ENCODE assay signal across 17 cellular contexts in the genomic region with DNA sequence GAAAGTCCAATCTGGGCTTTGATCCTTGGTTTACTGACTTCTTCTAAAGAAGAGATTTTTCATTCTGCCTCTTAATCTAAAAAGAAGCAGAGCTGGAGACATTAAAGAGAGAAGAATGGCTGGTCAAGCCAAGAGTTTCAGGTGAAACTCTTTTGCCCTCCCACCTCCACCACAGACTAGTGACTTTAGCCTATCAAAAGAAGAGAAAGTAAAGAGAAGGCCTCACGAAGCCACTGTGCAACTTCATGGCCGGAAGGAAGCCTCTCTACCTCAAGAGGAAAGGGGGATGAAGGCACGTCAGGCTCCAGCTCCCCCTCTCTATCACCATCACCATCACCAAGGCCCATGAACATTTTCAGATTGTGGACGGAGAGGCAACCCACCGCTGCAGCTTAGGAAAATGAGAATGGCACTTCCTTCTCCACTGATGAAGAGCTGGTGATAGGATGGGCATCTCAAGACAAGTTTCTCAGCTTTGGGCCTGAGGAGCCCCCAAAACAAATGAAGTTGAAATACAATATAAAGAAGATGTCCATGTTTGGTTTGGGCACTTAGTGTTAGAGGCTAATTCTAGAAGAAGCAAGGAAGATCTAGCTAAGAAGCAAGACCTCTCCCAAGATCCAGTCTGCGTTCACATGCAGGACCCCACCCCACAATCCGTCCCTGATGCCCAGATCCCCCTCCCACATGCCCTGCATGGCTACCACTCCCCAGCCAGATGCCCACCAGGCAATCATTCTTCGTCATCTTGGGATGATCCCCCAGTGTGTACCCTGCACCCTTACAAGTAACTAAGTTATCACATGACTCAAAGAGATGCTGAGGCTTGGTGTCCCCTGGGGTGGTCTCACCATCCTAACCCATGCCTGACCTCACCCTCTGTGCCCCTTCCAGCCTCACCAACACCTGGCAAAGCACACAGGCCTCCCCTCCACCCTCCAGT. TPM values are rescaled to one million over a fixed set of nuclear protein-coding genes. Genes with fewer than 3 reads are reported as not detected.
A peak's percentile ranks its signal among the peaks of the same experiment; 100 is the strongest.
DNase-seq lines count a peak whose midpoint lies in the region; ATAC-seq and TF ChIP-seq lines count a peak whose summit lies in the region.
"Had no signal": no experiment of that assay in that cellular context is flagged by ENCODE, and none has a peak within 500 bp of the region (broad histone marks: within the 10 kb centered on the region; RNA-seq: fewer than 3 reads in every experiment).

No MANE protein-coding gene starts in this region.

- peaks cover 0 to 13% (median 2%) of the 10 kb centered on the region in 6 donors for H3K36me3 ChIP-seq in spleen
- H3K36me3 ChIP-seq: BLaER1 treated with 17β-estradiol and CSF1 and Interleukin-3, amounts not matched to agents 10 nM and 100 nM had no signal

- 81 to 93% (median 88%) methylated on average over 8 of the region's 8 CpGs for WGBS in spleen, 5 donors

- H3K27ac ChIP-seq in spleen = no peak overlapping the region
- H3K27ac ChIP-seq: 22Rv1; BLaER1 treated with 17β-estradiol and CSF1 and Interleukin-3, amounts not matched to agents 10 nM and 100 nM had no signal

- no peak overlapping the region for H3K4me3 Mint-ChIP-seq in T-helper 1 cell treated with Interleukin-12 subunit alpha and Interleukin-12 subunit beta and Interleukin-4 antibody, amounts not matched to agents 30 μg/mL and 1 μg/mL, for 36 hours
- no peak overlapping the region for H3K4me3 Mint-ChIP-seq in activated naive CD8-positive, alpha-beta T cell treated with anti-CD3 and anti-CD28 coated beads, Interleukin-2, amount 10 ng/mL, durations not matched to agents 7 days and 5 days
- H3K4me3 Mint-ChIP-seq in activated naive CD8-positive, alpha-beta T cell treated with anti-CD3 and anti-CD28 coated beads for 36 hours = no peak overlapping the region
- no peak overlapping the region for H3K4me3 Mint-ChIP-seq in chondrocyte (ENCODE audit: unreplicated experiment)

- no peaks in the 10 kb centered on the region for H3K9me3 Mint-ChIP-seq in T-helper 1 cell treated with Interleukin-12 subunit alpha and Interleukin-12 subunit beta and Interleukin-4 antibody, amounts not matched to agents 30 μg/mL and 1 μg/mL, for 36 hours
- H3K9me3 Mint-ChIP-seq in activated naive CD8-positive, alpha-beta T cell treated with anti-CD3 and anti-CD28 coated beads, Interleukin-2, amount 10 ng/mL, durations not matched to agents 7 days and 5 days = no peaks in the 10 kb centered on the region
- H3K9me3 Mint-ChIP-seq in activated naive CD8-positive, alpha-beta T cell treated with anti-CD3 and anti-CD28 coated beads for 36 hours = no peaks in the 10 kb centered on the region
- H3K9me3 Mint-ChIP-seq in chondrocyte (ENCODE audit: low read depth) = no peaks in the 10 kb centered on the region

- intact Hi-C loops in spleen (cut with DNase I; ENCODE audit: low total_unique reads) = no loop called here

- ATAC-seq in activated naive CD8-positive, alpha-beta T cell treated with anti-CD3 and anti-CD28 coated beads, Interleukin-2, amount 10 ng/mL, durations not matched to agents 7 days and 5 days (ENCODE audit: low read depth) = no peak
- ATAC-seq in GM19455 (IDR thresholded peaks at IDR 0.05; ENCODE audit: unreplicated experiment) (no peak), GM19452 (IDR thresholded peaks at IDR 0.05; ENCODE audit: unreplicated experiment) (no peak)

- no peak overlapping the region for H3K4me3 ChIP-seq in spleen
- H3K4me3 ChIP-seq: BLaER1 treated with 17β-estradiol and CSF1 and Interleukin-3, amounts not matched to agents 10 nM and 100 nM had no signal

- H3K4me1 ChIP-seq in spleen = no peaks in the 10 kb centered on the region

- no peaks in the 10 kb centered on the region for H3K27me3 ChIP-seq in spleen (replicated peaks in 1 of 7)
- H3K27me3 ChIP-seq: BLaER1 treated with 17β-estradiol and CSF1 and Interleukin-3, amounts not matched to agents 10 nM and 100 nM had no signal

- peaks cover 5% of the 10 kb centered on the region for H3K4me1 Mint-ChIP-seq in T-helper 1 cell treated with Interleukin-12 subunit alpha and Interleukin-12 subunit beta and Interleukin-4 antibody, amounts not matched to agents 30 μg/mL and 1 μg/mL, for 36 hours (ENCODE audit: low read depth)
- peaks cover 4% of the 10 kb centered on the region for H3K4me1 Mint-ChIP-seq in activated naive CD8-positive, alpha-beta T cell treated with anti-CD3 and anti-CD28 coated beads, Interleukin-2, amount 10 ng/mL, durations not matched to agents 7 days and 5 days
- H3K4me1 Mint-ChIP-seq in activated naive CD8-positive, alpha-beta T cell treated with anti-CD3 and anti-CD28 coated beads for 36 hours = no peaks in the 10 kb centered on the region
- H3K4me1 Mint-ChIP-seq in chondrocyte (ENCODE audit: low read depth) = no peaks in the 10 kb centered on the region

- no peaks in the 10 kb centered on the region for H3K27me3 Mint-ChIP-seq in T-helper 1 cell treated with Interleukin-12 subunit alpha and Interleukin-12 subunit beta and Interleukin-4 antibody, amounts not matched to agents 30 μg/mL and 1 μg/mL, for 36 hours (ENCODE audit: low read depth)
- H3K27me3 Mint-ChIP-seq in activated naive CD8-positive, alpha-beta T cell treated with anti-CD3 and anti-CD28 coated beads, Interleukin-2, amount 10 ng/mL, durations not matched to agents 7 days and 5 days = no peaks in the 10 kb centered on the region
- no peaks in the 10 kb centered on the region for H3K27me3 Mint-ChIP-seq in activated naive CD8-positive, alpha-beta T cell treated with anti-CD3 and anti-CD28 coated beads for 36 hours
- H3K27me3 Mint-ChIP-seq in chondrocyte (ENCODE audit: low read depth) = no peaks in the 10 kb centered on the region

- no peak for TF ChIP-seq POLR2A in spleen (IDR thresholded peaks at IDR 0.05)

- no peak for DNase-seq in T-helper 1 cell
- DNase-seq in activated naive CD8-positive, alpha-beta T cell treated with anti-CD3 and anti-CD28 coated beads, Interleukin-2, amount 10 ng/mL, durations not matched to agents 7 days and 5 days = peak; percentile 15
- no peak for DNase-seq in activated naive CD8-positive, alpha-beta T cell treated with anti-CD3 and anti-CD28 coated beads for 36 hours
- peak; percentile 33 for DNase-seq in chondrocyte (ENCODE audit: low spot score)
- peak; percentile 36 for DNase-seq in spleen
- DNase-seq: COR-L47, DMS153, NCI-H146, NCI-H2081 treated with DMSO at 0.1 percent for 48 hours, NCI-H526 had no signal

- H3K36me3 Mint-ChIP-seq in T-helper 1 cell treated with Interleukin-12 subunit alpha and Interleukin-12 subunit beta and Interleukin-4 antibody, amounts not matched to agents 30 μg/mL and 1 μg/mL, for 36 hours (ENCODE audit: low read depth) = peaks cover 25% of the 10 kb centered on the region
- peaks cover 17% of the 10 kb centered on the region for H3K36me3 Mint-ChIP-seq in activated naive CD8-positive, alpha-beta T cell treated with anti-CD3 and anti-CD28 coated beads, Interleukin-2, amount 10 ng/mL, durations not matched to agents 7 days and 5 days
- H3K36me3 Mint-ChIP-seq in activated naive CD8-positive, alpha-beta T cell treated with anti-CD3 and anti-CD28 coated beads for 36 hours = peaks cover 3% of the 10 kb centered on the region
- peaks cover 5% of the 10 kb centered on the region for H3K36me3 Mint-ChIP-seq in chondrocyte (ENCODE audit: low read depth)

- TF ChIP-seq CTCF in chondrocyte (IDR thresholded peaks at IDR 0.05) (no peak), spleen (IDR thresholded peaks at IDR 0.05 in 8 of 11, conservative IDR thresholded peaks at IDR 0.05 in 3 of 11) (no peak)

- no peaks in the 10 kb centered on the region for H3K9me3 ChIP-seq in spleen

- peak overlapping the region; percentile 18 for H3K27ac Mint-ChIP-seq in T-helper 1 cell treated with Interleukin-12 subunit alpha and Interleukin-12 subunit beta and Interleukin-4 antibody, amounts not matched to agents 30 μg/mL and 1 μg/mL, for 36 hours
- H3K27ac Mint-ChIP-seq in activated naive CD8-positive, alpha-beta T cell treated with anti-CD3 and anti-CD28 coated beads, Interleukin-2, amount 10 ng/mL, durations not matched to agents 7 days and 5 days = peak overlapping the region; percentile 42
- H3K27ac Mint-ChIP-seq in activated naive CD8-positive, alpha-beta T cell treated with anti-CD3 and anti-CD28 coated beads for 36 hours = no peak overlapping the region
- no peak overlapping the region for H3K27ac Mint-ChIP-seq in chondrocyte (ENCODE audit: unreplicated experiment)

- POLR2A ChIA-PET in activated naive CD8-positive, alpha-beta T cell treated with anti-CD3 and anti-CD28 coated beads, Interleukin-2, amount 10 ng/mL, durations not matched to agents 7 days and 5 days (lab: Charles Lee) = no interaction called here

RNA-seq across cellular contexts. Expression of a gene that starts 52.6 kb away (rescaled TPM):
- 10 to 100 TPM; 91.8 to 99.7 TPM for total RNA-seq in activated naive CD8-positive, alpha-beta T cell treated with anti-CD3 and anti-CD28 coated beads, Interleukin-2, amount 10 ng/mL, durations not matched to agents 7 days and 5 days
- total RNA-seq in activated naive CD8-positive, alpha-beta T cell treated with anti-CD3 and anti-CD28 coated beads for 36 hours = 10 to 100 TPM; 36.0 to 46.5 TPM
- total RNA-seq in chondrocyte (8.4 to 18.3 TPM (median 9.3 TPM) in 3 replicates), spleen (10 to 100 TPM in 1 of 7 donors, 1 to 10 TPM in 6; 2.4 to 11.2 (median 6.6) TPM)
- 1 to 10 TPM in 2 of 3 donors, under 1 TPM in 1; 0.50 to 2.6 (median 1.6) TPM for polyA plus RNA-seq in spleen

RNA-seq across cellular contexts. Expression of a gene that starts 58.8 kb away (rescaled TPM):
- not detected for total RNA-seq in activated naive CD8-positive, alpha-beta T cell treated with anti-CD3 and anti-CD28 coated beads, Interleukin-2, amount 10 ng/mL, durations not matched to agents 7 days and 5 days
- not detected for total RNA-seq in activated naive CD8-positive, alpha-beta T cell treated with anti-CD3 and anti-CD28 coated beads for 36 hours
- total RNA-seq in chondrocyte (not detected in 3 replicates), spleen (not detected)
- under 1 TPM in 1 of 3 donors, not detected in 2; 0.15 TPM for polyA plus RNA-seq in spleen
- total RNA-seq: H1, OCI-LY7 had no signal
- polyA plus RNA-seq: H1 had no signal

Comparison
In these comparisons a context has a peak if more than half of its experiments do, and no peak if none do; other contexts are left out.
1. H3K27ac Mint-ChIP-seq: peak in T-helper 1 cell treated with Interleukin-12 subunit alpha and Interleukin-12 subunit beta and Interleukin-4 antibody, amounts not matched to agents 30 μg/mL and 1 μg/mL, for 36 hours (single experiment) and activated naive CD8-positive, alpha-beta T cell treated with anti-CD3 and anti-CD28 coated beads, Interleukin-2, amount 10 ng/mL, durations not matched to agents 7 days and 5 days (single experiment); none in activated naive CD8-positive, alpha-beta T cell treated with anti-CD3 and anti-CD28 coated beads for 36 hours (single experiment) and chondrocyte (single experiment).
2. DNase-seq: peak in activated naive CD8-positive, alpha-beta T cell treated with anti-CD3 and anti-CD28 coated beads, Interleukin-2, amount 10 ng/mL, durations not matched to agents 7 days and 5 days (single experiment), chondrocyte (single experiment) and spleen (single experiment); none in T-helper 1 cell (0 of 5) and activated naive CD8-positive, alpha-beta T cell treated with anti-CD3 and anti-CD28 coated beads for 36 hours (single experiment).